Comparison of ENCODE assay signal across 1 cellular context in genomic region chr20:45343445-45343866, GRCh38.
A peak's percentile ranks its signal among the peaks of the same experiment; 100 is the strongest.
TF ChIP-seq lines count a peak whose summit lies in the region.

No MANE protein-coding gene starts in this region.

TF ChIP-seq in K562, 482 proteins besides CTCF, POLR2A, EP300 and RAD21 (continued from another document and continues in another):
- no peak for TF ChIP-seq GMEB1 (CRISPR knock-in tag; IDR thresholded peaks at IDR 0.05)
- peak; percentile 81 for TF ChIP-seq CBFA2T3 (IDR thresholded peaks at IDR 0.05)
- TF ChIP-seq XRCC3 (IDR thresholded peaks at IDR 0.05), result no peak
- TF ChIP-seq LARP7 (IDR thresholded peaks at IDR 0.05), result no peak
- no peak for TF ChIP-seq IRF2 (CRISPR knock-in tag; IDR thresholded peaks at IDR 0.05)
- TF ChIP-seq BACH1 (tag; IDR thresholded peaks at IDR 0.05), result no peak
- TF ChIP-seq DNMT1 (IDR thresholded peaks at IDR 0.05), result no peak
- TF ChIP-seq TGIF2 (CRISPR knock-in tag; IDR thresholded peaks at IDR 0.05), result no peak
- TF ChIP-seq HMGN3 (IDR thresholded peaks at IDR 0.05; ENCODE audit: borderline replicate concordance, extremely low read depth, insufficient read length, low read depth, low read length), result no peak
- peak; percentile 86 to 92 for TF ChIP-seq KDM1A (IDR thresholded peaks at IDR 0.05)
- TF ChIP-seq NKRF (IDR thresholded peaks at IDR 0.05; ENCODE audit: borderline replicate concordance), result no peak
- no peak for TF ChIP-seq HIVEP1 (CRISPR knock-in tag; IDR thresholded peaks at IDR 0.05)
- TF ChIP-seq ZEB2 (IDR thresholded peaks at IDR 0.05), result 0 out of 2 replicates have a peak, but pooled peaks have one; percentile 28
- peak; percentile 77 for TF ChIP-seq ARID1B (IDR thresholded peaks at IDR 0.05)
- no peak for TF ChIP-seq ZBTB49 (CRISPR knock-in tag; IDR thresholded peaks at IDR 0.05; ENCODE audit: borderline replicate concordance)
- peak; percentile 26; the same call in 1 of the 2 replicates for TF ChIP-seq NFIC (IDR thresholded peaks at IDR 0.05)
- no peak for TF ChIP-seq ATF3 (IDR thresholded peaks at IDR 0.05)
- TF ChIP-seq ATF3 (CRISPR knock-in tag; conservative IDR thresholded peaks at IDR 0.05), result no peak
- no peak for TF ChIP-seq ESRRA (IDR thresholded peaks at IDR 0.05; ENCODE audit: borderline replicate concordance, low read depth)
- TF ChIP-seq FOXM1 (IDR thresholded peaks at IDR 0.05; ENCODE audit: low read depth), result peak; percentile 69
- TF ChIP-seq FOXM1 (CRISPR knock-in tag; IDR thresholded peaks at IDR 0.05; ENCODE audit: low read depth), result no peak
- no peak for TF ChIP-seq DDX20 (tag; IDR thresholded peaks at IDR 0.05; ENCODE audit: low read depth)
- TF ChIP-seq ZNF175 (CRISPR knock-in tag; IDR thresholded peaks at IDR 0.05; ENCODE audit: low read depth), result no peak; the same call in 1 of the 2 replicates
- no peak for TF ChIP-seq PBX2 (CRISPR knock-in tag; IDR thresholded peaks at IDR 0.05; ENCODE audit: low read depth)
- peak; percentile 20; the same call in 1 of the 2 replicates for TF ChIP-seq PBX2 (tag; conservative IDR thresholded peaks at IDR 0.05; ENCODE audit: low read depth)
- TF ChIP-seq ZBTB11 (CRISPR knock-in tag; IDR thresholded peaks at IDR 0.05), result no peak
- TF ChIP-seq E2F6 (IDR thresholded peaks at IDR 0.05; ENCODE audit: borderline replicate concordance in 1 of 2, extremely low read depth in 1 of 2, insufficient read depth in 1 of 2, insufficient read length in 1 of 2, low read depth in 1 of 2, low read length in 1 of 2, poor library complexity in 1 of 2, severe bottlenecking in 1 of 2), result no peak
- no peak for TF ChIP-seq CEBPZ (IDR thresholded peaks at IDR 0.05; ENCODE audit: borderline replicate concordance, low read depth, low read length)
- no peak for TF ChIP-seq HNRNPK (IDR thresholded peaks at IDR 0.05; ENCODE audit: low read depth, low read length, poor library complexity, severe bottlenecking)
- TF ChIP-seq CCNT2 (IDR thresholded peaks at IDR 0.05; ENCODE audit: borderline replicate concordance, extremely low read depth, insufficient read length, low read depth, low read length), result no peak
- TF ChIP-seq SP2 (IDR thresholded peaks at IDR 0.05; ENCODE audit: extremely low read depth, low read depth, low read length, poor library complexity, severe bottlenecking), result no peak
- TF ChIP-seq DPF2 (IDR thresholded peaks at IDR 0.05), result peak; percentile 32
- TF ChIP-seq PKNOX1 (IDR thresholded peaks at IDR 0.05), result no peak
- no peak; the same call in 1 of the 2 replicates for TF ChIP-seq SMAD4 (CRISPR knock-in tag; conservative IDR thresholded peaks at IDR 0.05)
- no peak; the same call in none of the 2 replicates for TF ChIP-seq VEZF1 (CRISPR knock-in tag; IDR thresholded peaks at IDR 0.05)
- TF ChIP-seq SMAD1 (IDR thresholded peaks at IDR 0.05; ENCODE audit: low read depth, low read length, partially characterized antibody), result no peak
- no peak for TF ChIP-seq RBM15 (IDR thresholded peaks at IDR 0.05; ENCODE audit: insufficient read depth, low read length)
- 0 out of 2 replicates have a peak, but pooled peaks have one; percentile 19 for TF ChIP-seq GATAD2A (IDR thresholded peaks at IDR 0.05)
- TF ChIP-seq U2AF2 (optimal IDR thresholded peaks at IDR 0.05; ENCODE audit: low read depth, low read length), result no peak
- TF ChIP-seq PCBP1 (IDR thresholded peaks at IDR 0.05; ENCODE audit: low read depth, low read length, poor library complexity, severe bottlenecking), result no peak
- TF ChIP-seq PYGO2 (tag; IDR thresholded peaks at IDR 0.05), result no peak
- TF ChIP-seq PHF20 (IDR thresholded peaks at IDR 0.05; ENCODE audit: partially characterized antibody), result no peak
